In genomic region chr11:3091846-3092602, GRCh38 we compare ENCODE assay signal across 8 cellular contexts. TPM values are rescaled to one million over a fixed set of nuclear protein-coding genes. Genes with fewer than 3 reads are reported as not detected.
DNase-seq lines count a peak whose midpoint lies in the region; ATAC-seq and TF ChIP-seq lines count a peak whose summit lies in the region.

No MANE protein-coding gene starts in this region.

- H3K4me1 Mint-ChIP-seq in activated CD4-positive, alpha-beta T cell treated with anti-CD3 and anti-CD28 coated beads, Interleukin-2, amount 10 ng/mL, durations not matched to agents 7 days and 5 days = peaks cover 7% of the 10 kb centered on the region

- 43 to 50% methylated on average over 26 to 27 of the region's 27 CpGs for WGBS in lung, 2 donors

- POLR2A ChIA-PET in activated CD4-positive, alpha-beta T cell treated with anti-CD3 and anti-CD28 coated beads, Interleukin-2, amount 10 ng/mL, durations not matched to agents 7 days and 5 days (lab: Charles Lee) = interaction anchor here (0.8 to 1.1 kb wide), 2 partner anchors 55 to 116 kb away, joined by 3 read pairs; no protein-coding TSS in a partner anchor

- CTCF ChIA-PET in activated CD4-positive, alpha-beta T cell treated with anti-CD3 and anti-CD28 coated beads, Interleukin-2, amount 10 ng/mL, durations not matched to agents 7 days and 5 days (lab: Charles Lee) = interaction anchor here (0.6 to 4.9 kb wide), 26 partner anchors 9 to 559 kb away, joined by 3 to 31 read pairs (median 4); partner anchors contain the start of gene PHLDA2

- no peaks in the 10 kb centered on the region for H3K27me3 Mint-ChIP-seq in activated CD4-positive, alpha-beta T cell treated with anti-CD3 and anti-CD28 coated beads, Interleukin-2, amount 10 ng/mL, durations not matched to agents 7 days and 5 days

- H3K36me3 ChIP-seq in lung (ENCODE audit: control insufficient read depth in 2 of 2, insufficient read depth in 2 of 2, low read length in 2 of 2) = peaks cover 0 to 42% of the 10 kb centered on the region in 2 donors

- no peaks in the 10 kb centered on the region for H3K36me3 Mint-ChIP-seq in activated CD4-positive, alpha-beta T cell treated with anti-CD3 and anti-CD28 coated beads, Interleukin-2, amount 10 ng/mL, durations not matched to agents 7 days and 5 days (ENCODE audit: low read depth)

- H3K4me3 Mint-ChIP-seq in activated CD4-positive, alpha-beta T cell treated with anti-CD3 and anti-CD28 coated beads, Interleukin-2, amount 10 ng/mL, durations not matched to agents 7 days and 5 days = no peak overlapping the region

- no peak overlapping the region for H3K27ac Mint-ChIP-seq in activated CD4-positive, alpha-beta T cell treated with anti-CD3 and anti-CD28 coated beads, Interleukin-2, amount 10 ng/mL, durations not matched to agents 7 days and 5 days

- H3K9me3 ChIP-seq in lung (ENCODE audit: control insufficient read depth in 2 of 2, insufficient read depth in 1 of 2, low read length in 1 of 2) = no peaks in the 10 kb centered on the region

- H3K9me3 Mint-ChIP-seq in activated CD4-positive, alpha-beta T cell treated with anti-CD3 and anti-CD28 coated beads, Interleukin-2, amount 10 ng/mL, durations not matched to agents 7 days and 5 days = no peaks in the 10 kb centered on the region

- H3K4me3 ChIP-seq in coronary artery = no peak overlapping the region
- H3K4me3 ChIP-seq in lung = no peak overlapping the region

- H3K27ac ChIP-seq in coronary artery (no peak overlapping the region), lung (ENCODE audit: low read depth in 1 of 2, low read length in 1 of 2) (no peak overlapping the region)

- DNase-seq in ELR (ENCODE audit: low read depth) (peak; percentile 80), NCI-H460 (ENCODE audit: extremely low read depth, low read depth) (peak; percentile 43), coronary artery (ENCODE audit: low spot score) (no peak), lung (ENCODE audit: low spot score) (peak; percentile 66)
- peak; percentile 76 for DNase-seq in activated CD4-positive, alpha-beta T cell treated with anti-CD3 and anti-CD28 coated beads, Interleukin-2, amount 10 ng/mL, durations not matched to agents 7 days and 5 days
- DNase-seq in stimulated activated CD8-positive, alpha-beta memory T cell treated with anti-CD3 and anti-CD28 coated beads, Interleukin-15, amount 100 ng/mL, for 24 hours (ENCODE audit: low read depth) = peak; percentile 50

- TF ChIP-seq CTCF in coronary artery (IDR thresholded peaks at IDR 0.05) = peak; percentile 99
- peak; percentile 91 for TF ChIP-seq CTCF in lung (IDR thresholded peaks at IDR 0.05; ENCODE audit: control extremely low read depth, extremely low read depth)

- peaks cover 0 to 3% of the 10 kb centered on the region in 2 donors for H3K4me1 ChIP-seq in lung (ENCODE audit: control insufficient read depth in 2 of 2, insufficient read depth in 2 of 2, low read length in 2 of 2)

- no peaks in the 10 kb centered on the region for H3K27me3 ChIP-seq in lung (ENCODE audit: control insufficient read depth, insufficient read depth)

- ATAC-seq in HG02759 (IDR thresholded peaks at IDR 0.05; ENCODE audit: unreplicated experiment) = peak; percentile 75
- ATAC-seq in lung (ENCODE audit: insufficient read depth, low FRiP score) = peak; percentile 74
- ATAC-seq in GM18861 (IDR thresholded peaks at IDR 0.05; ENCODE audit: unreplicated experiment) = no peak

RNA-seq across cellular contexts. Expression of gene CARS1, which starts 34.8 kb away (rescaled TPM):
- 77.5 and 88.1 TPM in 2 replicates for total RNA-seq in NCI-H460 (2014; rRNA removed; shearing (Covaris generic))
- polyA plus RNA-seq in NCI-H460 (2014; cell fraction: nucleus; rRNA removed) = 80.9 and 92.0 TPM in 2 replicates
- total RNA-seq in activated CD4-positive, alpha-beta T cell treated with anti-CD3 and anti-CD28 coated beads, Interleukin-2, amount 10 ng/mL, durations not matched to agents 7 days and 5 days = 10 to 100 TPM; 81.4 to 97.6 TPM
- total RNA-seq in lung = 10 to 100 TPM; 27.3 to 62.3 TPM
- polyA plus RNA-seq in lung = 10 to 100 TPM; 30.4 to 45.0 TPM
